9 cellular contexts compared by ENCODE assay signal in genomic region chr22:38398181-38398608, GRCh38. TPM values are rescaled to one million over a fixed set of nuclear protein-coding genes. Genes with fewer than 3 reads are reported as not detected.
A peak's percentile ranks its signal among the peaks of the same experiment; 100 is the strongest.
DNase-seq lines count a peak whose midpoint lies in the region; ATAC-seq and TF ChIP-seq lines count a peak whose summit lies in the region.
"Not testable (repeated sequence)": the region's sequence is repeated elsewhere in the genome, so short reads cannot be mapped to it uniquely, and the experiment has no call there.
"Had no signal": no experiment of that assay in that cellular context is flagged by ENCODE, and none has a peak within 500 bp of the region (broad histone marks: within the 10 kb centered on the region; RNA-seq: fewer than 3 reads in every experiment).

No MANE protein-coding gene starts in this region.

- not testable (repeated sequence) for TF ChIP-seq CTCF in BE2C (IDR thresholded peaks at IDR 0.05; ENCODE audit: low read depth, low read length); OCI-LY1 (IDR thresholded peaks at IDR 0.05; ENCODE audit: low read length); endodermal cell (conservative IDR thresholded peaks at IDR 0.05); smooth muscle cell (IDR thresholded peaks at IDR 0.05; ENCODE audit: borderline replicate concordance, insufficient read depth, poor library complexity, severe bottlenecking)

- H3F3A ChIP-seq in OCI-LY1 (ENCODE audit: insufficient read depth, low read length); smooth muscle cell (ENCODE audit: low read depth): not testable (repeated sequence)

- H4K20me1 ChIP-seq in OCI-LY1 (ENCODE audit: insufficient read depth, low read length), result not testable (repeated sequence)
- H4K20me1 ChIP-seq in smooth muscle cell (ENCODE audit: low read depth), result peaks cover 35% of the 10 kb centered on the region

- not testable (repeated sequence) for H3K9me2 ChIP-seq in OCI-LY1 (ENCODE audit: low read depth, low read length)

- H3K4me3 ChIP-seq in BE2C (ENCODE audit: low read depth, low read length), result peak overlapping the region; percentile 73
- peak overlapping the region; percentile 78 for H3K4me3 ChIP-seq in OCI-LY1 (ENCODE audit: low read depth, low read length, poor library complexity, severe bottlenecking)
- H3K4me3 ChIP-seq in endodermal cell (ENCODE audit: low read length), result peak overlapping the region; percentile 94
- H3K4me3 ChIP-seq in smooth muscle cell, result peak overlapping the region; percentile 95

- DNase-seq in BE2C (peak; percentile 74), endodermal cell (peak; percentile 85), left lobe of liver (ENCODE audit: low spot score) (peak; percentile 73)
- not testable (repeated sequence) for DNase-seq in activated T-cell treated with anti-CD3 and anti-CD28 coated beads, Interleukin-2, amount 50 U/mL, for 24 hours; smooth muscle cell (lab: John Stamatoyannopoulos, UW; ENCODE audit: unreplicated experiment)

- ATAC-seq in GM19372 (IDR thresholded peaks at IDR 0.05; ENCODE audit: low read depth, unreplicated experiment) (peak; percentile 22), HG03432 (IDR thresholded peaks at IDR 0.05; ENCODE audit: unreplicated experiment) (peak; percentile 41), left lobe of liver (peak; percentile 69)

- H3K9ac ChIP-seq in OCI-LY1 (ENCODE audit: low read length), result peak overlapping the region; percentile 73
- H3K9ac ChIP-seq in endodermal cell (ENCODE audit: extremely low read depth, low read length, poor library complexity, severe bottlenecking), result peak overlapping the region; percentile 93
- peak overlapping the region; percentile 85 for H3K9ac ChIP-seq in smooth muscle cell (ENCODE audit: low read depth)

- not testable (repeated sequence) for H3K36me3 Mint-ChIP-seq in activated T-cell treated with anti-CD3 and anti-CD28 coated beads, Interleukin-2, amount 50 U/mL, for 24 hours (ENCODE audit: low read depth); endodermal cell (ENCODE audit: low read depth)

- not testable (repeated sequence) for H3K36me3 ChIP-seq in BE2C; OCI-LY1 (ENCODE audit: insufficient read depth, low read length); endodermal cell (ENCODE audit: control insufficient read depth, insufficient read depth, low read length); smooth muscle cell (ENCODE audit: low read depth)

- H3K4me3 Mint-ChIP-seq in activated T-cell treated with anti-CD3 and anti-CD28 coated beads, Interleukin-2, amount 50 U/mL, for 24 hours, result peak overlapping the region; percentile 76
- H3K4me3 Mint-ChIP-seq in endodermal cell, result peak overlapping the region; percentile 81

- H3K27ac ChIP-seq in OCI-LY1 (ENCODE audit: low read depth, low read length, poor library complexity, severe bottlenecking), result not testable (repeated sequence)
- H3K27ac ChIP-seq in endodermal cell (ENCODE audit: low read depth, low read length) (peak overlapping the region; percentile 93), smooth muscle cell (ENCODE audit: low read depth) (peak overlapping the region; percentile 75)

- 0% methylated on average over 47 of the region's 48 CpGs; no CpG with 5 or more reads in 1 of the 2 experiments for WGBS in endodermal cell (ENCODE audit: insufficient coverage in 1 of 2, insufficient read length in 1 of 2), 2 experiments
- WGBS in smooth muscle cell (ENCODE audit: low lambda C conversion rate), result 4% methylated on average over 21 of the region's 48 CpGs

- not testable (repeated sequence) for H3K27ac Mint-ChIP-seq in activated T-cell treated with anti-CD3 and anti-CD28 coated beads, Interleukin-2, amount 50 U/mL, for 24 hours
- peak overlapping the region; percentile 89 for H3K27ac Mint-ChIP-seq in endodermal cell

- not testable (repeated sequence) for H2AFZ ChIP-seq in OCI-LY1 (ENCODE audit: low read length)
- peak overlapping the region; percentile 66 for H2AFZ ChIP-seq in smooth muscle cell (ENCODE audit: low read depth)

- H3K4me2 ChIP-seq in OCI-LY1 (ENCODE audit: low read length) (peak overlapping the region; percentile 61), smooth muscle cell (peak overlapping the region; percentile 96)

- not testable (repeated sequence) for H3K27me3 ChIP-seq in BE2C; OCI-LY1 (ENCODE audit: insufficient read depth, low read length); endodermal cell (ENCODE audit: control insufficient read depth, insufficient read depth, low read length, poor library complexity, severe bottlenecking); smooth muscle cell (ENCODE audit: low read depth)

- not testable (repeated sequence) for H3K9me3 Mint-ChIP-seq in activated T-cell treated with anti-CD3 and anti-CD28 coated beads, Interleukin-2, amount 50 U/mL, for 24 hours; endodermal cell

- H3K4me1 Mint-ChIP-seq in activated T-cell treated with anti-CD3 and anti-CD28 coated beads, Interleukin-2, amount 50 U/mL, for 24 hours (ENCODE audit: low read depth), result peaks cover 41% of the 10 kb centered on the region
- peaks cover 54% of the 10 kb centered on the region for H3K4me1 Mint-ChIP-seq in endodermal cell

- peaks cover 12% of the 10 kb centered on the region for H3K27me3 Mint-ChIP-seq in activated T-cell treated with anti-CD3 and anti-CD28 coated beads, Interleukin-2, amount 50 U/mL, for 24 hours
- not testable (repeated sequence) for H3K27me3 Mint-ChIP-seq in endodermal cell (ENCODE audit: insufficient read depth)

- not testable (repeated sequence) for H3K4me1 ChIP-seq in BE2C; endodermal cell (ENCODE audit: control insufficient read depth, insufficient read depth, low read length)
- H3K4me1 ChIP-seq in OCI-LY1 (ENCODE audit: insufficient read depth, low read length, severe bottlenecking) (peaks cover 38% of the 10 kb centered on the region), smooth muscle cell (ENCODE audit: low read depth) (peaks cover 33% of the 10 kb centered on the region)

- not testable (repeated sequence) for H3K79me2 ChIP-seq in OCI-LY1 (ENCODE audit: insufficient read depth, low read length)
- peaks cover 51% of the 10 kb centered on the region for H3K79me2 ChIP-seq in smooth muscle cell (ENCODE audit: low read depth)

- not testable (repeated sequence) for H3K9me3 ChIP-seq in BE2C; OCI-LY1 (ENCODE audit: low read length); endodermal cell (ENCODE audit: control insufficient read depth, low read length); smooth muscle cell (replicated peaks; ENCODE audit: low read depth)

RNA-seq across cellular contexts. Expression of gene KCNJ4, which starts 56.8 kb away (rescaled TPM):
- polyA plus RNA-seq in BE2C (2012; ENCODE audit: insufficient read depth, insufficient read length, low read depth), result not detected
- total RNA-seq in endodermal cell (1 to 10 TPM in 1 of 2 donors, under 1 TPM in 1; 0.37 to 1.4 TPM), left lobe of liver (not detected), smooth muscle cell (0.81 TPM in 1 of 2 replicates, not detected in the other)
- 5.8 TPM for polyA plus RNA-seq in endodermal cell (2013, experiment 1 of 2)
- 6.0 TPM for polyA plus RNA-seq in endodermal cell (2013, experiment 2 of 2)
- polyA plus RNA-seq in smooth muscle cell, result not detected in 2 replicates
- total RNA-seq: HT-29 had no signal
